Comparison of ENCODE assay signal across 9 cellular contexts in the genomic region with DNA sequence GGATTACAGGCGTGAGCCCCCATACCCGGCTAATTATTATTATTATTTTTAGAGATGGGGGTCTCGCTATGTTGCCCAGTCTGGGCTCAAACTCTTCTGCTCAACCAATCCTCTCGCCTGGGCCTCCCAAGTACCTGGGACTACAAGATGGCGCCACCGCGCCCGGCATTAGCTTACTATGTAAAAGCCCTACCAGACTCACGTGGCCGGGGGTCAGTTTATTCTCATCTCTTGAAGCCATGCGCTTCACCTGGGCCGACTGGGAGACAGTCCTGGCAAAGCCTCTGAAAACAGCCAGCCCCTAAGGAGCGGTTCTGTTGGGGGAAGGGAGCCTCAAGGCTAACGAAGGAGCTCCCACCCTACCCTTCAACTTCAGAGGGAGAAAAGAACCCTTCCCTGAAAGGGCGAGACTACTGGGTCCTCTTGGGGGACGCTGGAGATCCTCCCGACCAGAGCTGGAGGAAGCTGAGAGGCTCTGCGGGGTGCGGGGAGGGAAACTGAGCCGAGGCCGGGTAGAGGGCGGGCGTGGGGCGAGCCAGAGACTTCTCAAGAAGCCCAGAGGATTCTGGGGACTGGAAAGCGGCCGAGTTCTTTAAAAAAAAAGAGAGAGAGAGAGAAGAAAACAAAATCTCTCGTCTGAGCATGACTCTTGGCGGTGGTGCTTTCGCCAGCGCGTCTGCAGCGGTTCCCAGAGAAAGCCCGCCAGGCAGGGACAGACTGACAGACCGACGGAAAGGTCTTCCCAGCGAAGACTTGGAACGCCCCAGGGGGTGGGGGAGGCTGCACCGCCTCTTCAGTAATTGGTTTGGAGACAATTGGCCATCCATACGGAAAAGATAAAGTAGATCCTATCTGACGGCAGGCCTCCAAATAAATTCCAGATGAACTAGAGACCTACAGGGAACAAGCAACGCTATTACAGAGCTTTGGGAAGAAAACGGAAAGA. TPM values are rescaled to one million over a fixed set of nuclear protein-coding genes. Genes with fewer than 3 reads are reported as not detected.
DNase-seq lines count a peak whose midpoint lies in the region; ATAC-seq, FAIRE-seq and TF ChIP-seq lines count a peak whose summit lies in the region.
"Had no signal": no experiment of that assay in that cellular context is flagged by ENCODE, and none has a peak within 500 bp of the region (broad histone marks: within the 10 kb centered on the region; RNA-seq: fewer than 3 reads in every experiment).

No MANE protein-coding gene starts in this region.

- H3K9me3 Mint-ChIP-seq in activated T-helper 17 cell treated with anti-CD3 and anti-CD28 coated beads, Interleukin-2, amount 50 U/mL, for 72 hours: no peaks in the 10 kb centered on the region

- no peak for FAIRE-seq in urothelium cell line (lab: Jason Lieb, UNC)

- H3K27ac ChIP-seq in coronary artery (peak overlapping the region; percentile 72 to 75), substantia nigra (ENCODE audit: low read depth, low read length, poor library complexity, severe bottlenecking) (peak overlapping the region; percentile 26)

- no peak for ATAC-seq in HG02610 (IDR thresholded peaks at IDR 0.05; ENCODE audit: unreplicated experiment)
- no peak for ATAC-seq in activated T-helper 17 cell treated with anti-CD3 and anti-CD28 coated beads, Interleukin-2, amount 50 U/mL, for 72 hours (replicated peaks)
- ATAC-seq: HCT116 had no signal

- H3K4me1 Mint-ChIP-seq in activated T-helper 17 cell treated with anti-CD3 and anti-CD28 coated beads, Interleukin-2, amount 50 U/mL, for 72 hours: peaks cover 20% of the 10 kb centered on the region

- TF ChIP-seq CTCF in coronary artery (IDR thresholded peaks at IDR 0.05): no peak

- DNase-seq in M059J (ENCODE audit: low read depth) (peak; percentile 66), coronary artery (ENCODE audit: low spot score) (peak; percentile 82), left kidney (ENCODE audit: low read depth, low spot score) (peak; percentile 68), substantia nigra (lab: John Stamatoyannopoulos, UW) (peak in 29 of 49 donors; percentile 6 to 70 (median 40)), urothelium cell line (ENCODE audit: low spot score) (no peak), NCI-H526 (lab: John Stamatoyannopoulos, UW) (no peak)

- H3K27me3 Mint-ChIP-seq in activated T-helper 17 cell treated with anti-CD3 and anti-CD28 coated beads, Interleukin-2, amount 50 U/mL, for 72 hours: peaks cover 8% of the 10 kb centered on the region

- H3K4me3 ChIP-seq in coronary artery: peak overlapping the region; percentile 57

- H3K36me3 Mint-ChIP-seq in activated T-helper 17 cell treated with anti-CD3 and anti-CD28 coated beads, Interleukin-2, amount 50 U/mL, for 72 hours (ENCODE audit: low read depth): no peaks in the 10 kb centered on the region

- H3K4me3 Mint-ChIP-seq in activated T-helper 17 cell treated with anti-CD3 and anti-CD28 coated beads, Interleukin-2, amount 50 U/mL, for 72 hours: no peak overlapping the region

- no peak overlapping the region for H3K27ac Mint-ChIP-seq in activated T-helper 17 cell treated with anti-CD3 and anti-CD28 coated beads, Interleukin-2, amount 50 U/mL, for 72 hours

RNA-seq across cellular contexts. Expression of gene TUBG2, which starts 5.6 kb away (rescaled TPM):
- total RNA-seq in M059J (2014; rRNA removed; shearing (Covaris generic)): 15.9 and 21.0 TPM in 2 replicates
- total RNA-seq in activated T-helper 17 cell treated with anti-CD3 and anti-CD28 coated beads, Interleukin-2, amount 50 U/mL, for 72 hours: 10 to 100 TPM in 1 of 2 donors, 1 to 10 TPM in 1; 7.5 to 15.7 TPM

RNA-seq across cellular contexts. Expression of gene PLEKHH3, which starts 23.3 kb away (rescaled TPM):
- total RNA-seq in M059J (2014; rRNA removed; shearing (Covaris generic)): 14.9 and 17.8 TPM in 2 replicates
- 1 to 10 TPM in 1 of 2 donors, under 1 TPM in 1; 0.61 to 1.5 TPM for total RNA-seq in activated T-helper 17 cell treated with anti-CD3 and anti-CD28 coated beads, Interleukin-2, amount 50 U/mL, for 72 hours

RNA-seq across cellular contexts. Expression of gene CCR10, which starts 28.2 kb away (rescaled TPM):
- 0.32 TPM in 1 of 2 replicates, not detected in the other for total RNA-seq in M059J (2014; rRNA removed; shearing (Covaris generic))
- 1 to 10 TPM in 1 of 2 donors, under 1 TPM in 1; 0.82 to 1.1 TPM for total RNA-seq in activated T-helper 17 cell treated with anti-CD3 and anti-CD28 coated beads, Interleukin-2, amount 50 U/mL, for 72 hours

RNA-seq across cellular contexts. Expression of gene CNTNAP1, which starts 28.9 kb away (rescaled TPM):
- total RNA-seq in M059J (2014; rRNA removed; shearing (Covaris generic)): 5.4 and 11.8 TPM in 2 replicates
- 1 to 10 TPM in 1 of 2 donors, under 1 TPM in 1; 0.61 to 2.8 TPM for total RNA-seq in activated T-helper 17 cell treated with anti-CD3 and anti-CD28 coated beads, Interleukin-2, amount 50 U/mL, for 72 hours

RNA-seq across cellular contexts. Expression of gene TUBG1, which starts 44.0 kb away (rescaled TPM):
- 148 and 168 TPM in 2 replicates for total RNA-seq in M059J (2014; rRNA removed; shearing (Covaris generic))
- 10 to 100 TPM; 55.8 to 88.4 TPM for total RNA-seq in activated T-helper 17 cell treated with anti-CD3 and anti-CD28 coated beads, Interleukin-2, amount 50 U/mL, for 72 hours

Comparison
In these comparisons a context has a peak if more than half of its experiments do, and no peak if none do; other contexts are left out.
1. DNase-seq: peak in M059J (single experiment), coronary artery (single experiment), left kidney (single experiment) and substantia nigra (29 of 49); none in urothelium cell line (single experiment) and NCI-H526 (0 of 2).